ENCODE assay signal across 13 cellular contexts in the genomic region with DNA sequence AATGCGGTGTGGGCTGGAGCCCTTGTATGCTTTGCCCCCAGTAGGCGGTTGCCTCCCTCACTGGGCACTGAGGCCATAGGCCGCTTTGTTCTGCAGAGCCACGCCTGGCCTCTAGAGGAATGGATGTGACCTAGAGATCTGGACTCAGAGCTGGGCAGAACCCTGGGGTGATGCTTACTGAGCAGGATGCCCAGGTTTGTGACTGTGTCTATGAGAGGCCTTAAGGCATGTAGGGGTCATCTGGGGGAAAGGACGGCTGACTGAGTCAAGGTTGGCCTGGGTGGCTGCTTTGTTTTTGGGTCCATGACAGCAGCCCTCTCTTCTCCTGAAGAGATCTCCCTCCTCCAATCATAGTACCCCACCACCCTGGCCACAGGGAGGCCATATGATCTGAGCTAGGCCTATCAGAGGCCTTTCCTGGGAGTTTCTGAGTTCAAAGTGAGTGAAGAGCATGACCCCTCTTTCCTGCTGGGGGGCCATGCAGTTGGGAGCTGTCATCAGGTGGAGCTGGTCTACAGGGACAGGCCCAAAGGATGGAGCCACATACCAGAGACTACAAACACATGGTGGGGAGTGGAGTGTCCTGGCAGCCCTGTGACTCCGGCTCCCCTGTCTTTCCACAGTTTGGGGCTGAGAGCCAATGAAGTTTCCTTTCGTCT.
DNase-seq lines count a peak whose midpoint lies in the region; ATAC-seq, FAIRE-seq and TF ChIP-seq lines count a peak whose summit lies in the region.
"Had no signal": no experiment of that assay in that cellular context is flagged by ENCODE, and none has a peak within 500 bp of the region (broad histone marks: within the 10 kb centered on the region; RNA-seq: fewer than 3 reads in every experiment).

No MANE protein-coding gene starts in this region.

- H3K27ac ChIP-seq in A549 (peak overlapping the region; percentile 73 to 94), IMR-90 (ENCODE audit: insufficient read depth, low read length) (peak overlapping the region; percentile 88), esophagus squamous epithelium (peak overlapping the region; percentile 72 to 99 (median 92)), trophoblast cell (ENCODE audit: low read depth, low read length) (no peak overlapping the region), WERI-Rb-1 (no peak overlapping the region)
- H3K27ac ChIP-seq: cardiac muscle cell had no signal

- H2BK12ac ChIP-seq in trophoblast cell (ENCODE audit: low read length) = peak overlapping the region; percentile 32

- H3K79me1 ChIP-seq in IMR-90 (ENCODE audit: low read depth in 1 of 2, low read length in 2 of 2) = peaks cover 14 to 47% of the 10 kb centered on the region in 2 experiments; a peak in 3 of 4 replicates
- peaks cover 16% of the 10 kb centered on the region for H3K79me1 ChIP-seq in trophoblast cell (ENCODE audit: low read length)

- 92% methylated on average over 5 of the region's 7 CpGs for WGBS in A549 (ENCODE audit: missing lambda C conversion rate)
- WGBS in IMR-90 (ENCODE audit: extremely low coverage in 2 of 2, insufficient read length in 1 of 2), 2 experiments = no CpG with 5 or more reads among the region's 7 CpGs
- 69 to 80% methylated on average over 4 to 7 of the region's 7 CpGs for WGBS in esophagus squamous epithelium, 2 donors
- no CpG with 5 or more reads among the region's 7 CpGs for WGBS in trophoblast cell (ENCODE audit: extremely low coverage, insufficient coverage, insufficient read length)

- intact Hi-C loops in IMR-90 (cut with micrococcal nuclease) = no loop called here
- intact Hi-C loops in esophagus squamous epithelium (cut with DNase I) = loop anchor here (5.0 kb wide), 1 partner anchor 231 kb away; no protein-coding TSS in a partner anchor

- H4K20me1 ChIP-seq in IMR-90 (ENCODE audit: insufficient read depth, low read length) = no peaks in the 10 kb centered on the region

- H2BK15ac ChIP-seq in IMR-90 (ENCODE audit: low read depth, low read length) = peak overlapping the region; percentile 94

- H2BK120ac ChIP-seq in IMR-90 (ENCODE audit: low read depth, low read length) (peak overlapping the region; percentile 98), trophoblast cell (ENCODE audit: insufficient read depth, low read length, poor library complexity) (no peak overlapping the region)

- H2AK5ac ChIP-seq in IMR-90 (ENCODE audit: low read depth, low read length) (peak overlapping the region; percentile 99), trophoblast cell (ENCODE audit: low read length) (peak overlapping the region; percentile 32)

- peaks cover 15% of the 10 kb centered on the region for H3K9me3 ChIP-seq in A549
- H3K9me3 ChIP-seq in IMR-90 (ENCODE audit: control insufficient read depth, insufficient read depth, low read length) = no peaks in the 10 kb centered on the region
- H3K9me3 ChIP-seq in esophagus squamous epithelium = peaks cover 0 to 5% (median 0%) of the 10 kb centered on the region in 3 donors
- H3K9me3 ChIP-seq in trophoblast cell (ENCODE audit: insufficient read depth, low read depth, low read length) = no peaks in the 10 kb centered on the region
- H3K9me3 ChIP-seq in WERI-Rb-1 (ENCODE audit: severe bottlenecking) = no peaks in the 10 kb centered on the region

- peak overlapping the region; percentile 9 for H2AFZ ChIP-seq in IMR-90 (replicated peaks; ENCODE audit: low read length, poor library complexity)
- H2AFZ ChIP-seq in trophoblast cell (ENCODE audit: insufficient read depth, low read length, poor library complexity) = no peak overlapping the region

- TF ChIP-seq CTCF in A549 (IDR thresholded peaks at IDR 0.05) = no peak
- TF ChIP-seq CTCF in IMR-90 (conservative IDR thresholded peaks at IDR 0.05; ENCODE audit: low read depth, low read length) = no peak
- TF ChIP-seq CTCF in esophagus squamous epithelium (IDR thresholded peaks at IDR 0.05) = no peak
- TF ChIP-seq CTCF in WERI-Rb-1 (IDR thresholded peaks at IDR 0.05; ENCODE audit: low read depth, low read length) = no peak

- H3K9me1 ChIP-seq in IMR-90 (ENCODE audit: insufficient read depth, low read length) = peaks cover 32% of the 10 kb centered on the region

- H3K4me3 ChIP-seq in A549 (no peak overlapping the region), IMR-90 (ENCODE audit: insufficient read depth, low read depth, low read length) (no peak overlapping the region), esophagus squamous epithelium (no peak overlapping the region), trophoblast cell (ENCODE audit: low read depth, low read length) (no peak overlapping the region), WERI-Rb-1 (ENCODE audit: low read depth, low read length) (no peak overlapping the region)
- H3K4me3 ChIP-seq: cardiac muscle cell had no signal

- no peak for FAIRE-seq in A549 (lab: Jason Lieb, UNC)
- FAIRE-seq: urothelium cell line had no signal

- TF ChIP-seq POLR2A in A549 (IDR thresholded peaks at IDR 0.05; ENCODE audit: low read length) (no peak), IMR-90 (IDR thresholded peaks at IDR 0.05; ENCODE audit: low read depth, low read length) (no peak), esophagus squamous epithelium (IDR thresholded peaks at IDR 0.05) (no peak)

- H3K4ac ChIP-seq in IMR-90 (ENCODE audit: low read depth, low read length) (peak overlapping the region; percentile 97), trophoblast cell (ENCODE audit: low read depth, low read length) (no peak overlapping the region)

- H2AK9ac ChIP-seq in IMR-90 (replicated peaks; ENCODE audit: low read depth, low read length, poor library complexity) = peak overlapping the region; percentile 81

- peak overlapping the region; percentile 95 to 96 for H4K8ac ChIP-seq in IMR-90 (ENCODE audit: low read depth in 2 of 2, low read length in 2 of 2)
- H4K8ac ChIP-seq in trophoblast cell (ENCODE audit: low read depth, low read length) = no peak overlapping the region

- in situ Hi-C loops in IMR-90 (cut with MboI; ENCODE audit: low sequenced_read_pairs) = no loop called here

- no peak for ATAC-seq in A549
- no peak for ATAC-seq in IMR-90 (ENCODE audit: low read depth)
- no peak for ATAC-seq in HG03520 (IDR thresholded peaks at IDR 0.05; ENCODE audit: unreplicated experiment)
- ATAC-seq: T-cell had no signal

- POLR2A ChIA-PET in A549 (lab: Yijun Ruan, JAX) (no interaction called here), IMR-90 (lab: Charles Lee; ENCODE audit: unreplicated experiment) (no interaction called here)

- H3K79me2 ChIP-seq in trophoblast cell (ENCODE audit: control insufficient read depth, insufficient read depth, low read length, poor library complexity) = peaks cover 4% of the 10 kb centered on the region

- H3K23ac ChIP-seq in IMR-90 (ENCODE audit: low read depth, low read length) (peak overlapping the region; percentile 77; the same call in 1 of the 2 replicates), trophoblast cell (ENCODE audit: low read length) (no peak overlapping the region)

- H2BK5ac ChIP-seq in IMR-90 (ENCODE audit: low read depth, low read length, poor library complexity, severe bottlenecking) = peak overlapping the region; percentile 88
- no peak overlapping the region for H2BK5ac ChIP-seq in trophoblast cell (ENCODE audit: low read depth, low read length, poor library complexity)

- DNase-seq in A549 (ENCODE audit: low read depth in 1 of 2, low spot score in 1 of 2) (no peak), IMR-90 (no peak), esophagus squamous epithelium (lab: John Stamatoyannopoulos, UW) (no peak), trophoblast cell (no peak), WERI-Rb-1 (no peak), NCI-H748 treated with DMSO at 0.1 percent for 48 hours (lab: John Stamatoyannopoulos, UW) (no peak)
- DNase-seq in activated CD4-positive, CD25-positive, alpha-beta regulatory T cell treated with anti-CD3 and anti-CD28 coated beads, Interleukin-2, amount 50 U/mL, for 72 hours = no peak
- DNase-seq: NCI-H1436; stimulated activated CD4-positive, alpha-beta T cell treated with anti-CD3 and anti-CD28 coated beads, Interleukin-4, amount 100 ng/mL, for 24 hours; T-cell had no signal

- H3K4me2 ChIP-seq in A549 (peak overlapping the region; percentile 74), IMR-90 (ENCODE audit: low read depth, low read length) (no peak overlapping the region), trophoblast cell (ENCODE audit: low read length) (no peak overlapping the region)

- H3K4me1 ChIP-seq in A549 (peaks cover 50% of the 10 kb centered on the region), IMR-90 (ENCODE audit: control insufficient read depth, insufficient read depth, low read length) (peaks cover 40% of the 10 kb centered on the region), esophagus squamous epithelium (peaks cover 44 to 97% (median 73%) of the 10 kb centered on the region in 3 donors), trophoblast cell (ENCODE audit: control insufficient read depth in 1 of 2, insufficient read depth in 2 of 2, low read length in 2 of 2) (peaks cover 5 to 11% of the 10 kb centered on the region in 2 experiments)

- TF ChIP-seq EP300 in A549 (IDR thresholded peaks at IDR 0.05) = no peak

- H3K14ac ChIP-seq in IMR-90 (replicated peaks; ENCODE audit: low read depth, low read length) (peak overlapping the region; percentile 94), trophoblast cell (ENCODE audit: low read length) (no peak overlapping the region)

- dilution Hi-C loops in IMR-90 (cut with HindIII; ENCODE audit: low sequenced_read_pairs, unreplicated experiment) = no loop called here

- H3K9ac ChIP-seq in IMR-90 (ENCODE audit: low read depth, low read length) (no peak overlapping the region; the same call in 1 of the 2 replicates), trophoblast cell (ENCODE audit: low read length) (no peak overlapping the region)

- H2BK20ac ChIP-seq in IMR-90 (ENCODE audit: low read depth, low read length) = peak overlapping the region; percentile 95

- H3K27me3 ChIP-seq in IMR-90 (ENCODE audit: control insufficient read depth, insufficient read depth, low read length) (no peaks in the 10 kb centered on the region), esophagus squamous epithelium (no peaks in the 10 kb centered on the region), trophoblast cell (ENCODE audit: insufficient read depth, low read length) (no peaks in the 10 kb centered on the region), WERI-Rb-1 (ENCODE audit: insufficient read depth, low read depth, severe bottlenecking) (no peaks in the 10 kb centered on the region)
- H3K27me3 ChIP-seq: cardiac muscle cell had no signal

- H3K18ac ChIP-seq in IMR-90 (ENCODE audit: low read depth, low read length) (peak overlapping the region; percentile 96), trophoblast cell (ENCODE audit: low read length) (peak overlapping the region; percentile 15)

- peak overlapping the region; percentile 66 for H3K56ac ChIP-seq in IMR-90 (ENCODE audit: extremely low read depth, insufficient read depth, low read length)

- CTCF ChIA-PET in A549 (lab: Yijun Ruan, JAX) = interaction anchor here (1.7 to 2.4 kb wide), 2 partner anchors 230 to 281 kb away, joined by 8 to 10 read pairs; no protein-coding TSS in a partner anchor
- CTCF ChIA-PET in IMR-90 (lab: Yijun Ruan, JAX) = interaction anchor here (0.6 to 0.8 kb wide), 3 partner anchors 67 to 230 kb away, joined by 3 to 4 read pairs (median 3); no protein-coding TSS in a partner anchor

- TF ChIP-seq RAD21 in A549 (conservative IDR thresholded peaks at IDR 0.05 in 1 of 2, IDR thresholded peaks at IDR 0.05 in 1 of 2) (no peak), IMR-90 (IDR thresholded peaks at IDR 0.05; ENCODE audit: low read length) (no peak)

- BruUV-seq in IMR-90 (replicated peaks; lab: Mats Ljungman, UMichigan) = no TSS peak

- H4K5ac ChIP-seq in IMR-90 (ENCODE audit: low read depth, low read length) = peak overlapping the region; percentile 95

- H3K36me3 ChIP-seq in IMR-90 (ENCODE audit: control insufficient read depth, insufficient read depth, low read length) = no peaks in the 10 kb centered on the region
- no peaks in the 10 kb centered on the region for H3K36me3 ChIP-seq in esophagus squamous epithelium
- H3K36me3 ChIP-seq in trophoblast cell (ENCODE audit: control insufficient read depth in 1 of 2, insufficient read depth in 2 of 2, low read length in 2 of 2) = no peaks in the 10 kb centered on the region
- no peaks in the 10 kb centered on the region for H3K36me3 ChIP-seq in WERI-Rb-1
- H3K36me3 ChIP-seq: cardiac muscle cell had no signal

- peak overlapping the region; percentile 98 for H4K91ac ChIP-seq in IMR-90 (ENCODE audit: insufficient read depth, low read depth, low read length)
- H4K91ac ChIP-seq in trophoblast cell (ENCODE audit: low read depth, low read length) = no peak overlapping the region

- no peak overlapping the region for H4K12ac ChIP-seq in trophoblast cell (ENCODE audit: low read depth, low read length)

Comparison
In these comparisons a context has a peak if more than half of its experiments do, and no peak if none do; other contexts are left out.
1. H3K27ac ChIP-seq: peak in A549 (2 of 2), IMR-90 (single experiment) and esophagus squamous epithelium (4 of 4); none in trophoblast cell (single experiment) and WERI-Rb-1 (single experiment).